ENCODE assay signal across 29 cellular contexts in the genomic region with DNA sequence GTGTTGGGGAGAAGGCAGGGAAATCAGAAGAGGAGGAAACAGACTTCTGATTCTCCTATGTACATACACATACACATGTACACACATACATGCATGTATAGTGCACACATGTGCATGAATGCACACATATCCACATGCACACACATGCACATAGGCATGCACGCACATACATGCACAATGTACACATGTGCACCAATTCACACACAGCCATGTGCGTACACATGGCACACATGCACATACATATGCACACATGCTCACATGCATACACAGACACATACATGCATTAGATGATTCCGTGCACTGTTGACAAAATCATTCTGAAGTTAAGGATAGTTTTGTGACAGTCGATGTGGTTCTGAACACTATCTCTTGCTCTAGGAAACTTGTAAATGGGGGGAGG.
"Had no signal": no experiment of that assay in that cellular context is flagged by ENCODE, and none has a peak within 500 bp of the region (broad histone marks: within the 10 kb centered on the region; RNA-seq: fewer than 3 reads in every experiment).

No MANE protein-coding gene starts in this region.

- H3K4me3 ChIP-seq: ascending aorta, breast epithelium, cardiac muscle cell, colonic mucosa, gastrocnemius medialis had no signal

- H3K27me3 ChIP-seq: ascending aorta, breast epithelium, cardiac muscle cell, colonic mucosa, gastrocnemius medialis had no signal

- H3K36me3 Mint-ChIP-seq: activated naive CD4-positive, alpha-beta T cell treated with anti-CD3 and anti-CD28 coated beads, Interleukin-2, amount 10 ng/mL, durations not matched to agents 7 days and 5 days; activated naive CD4-positive, alpha-beta T cell treated with anti-CD3 and anti-CD28 coated beads, Interleukin-2, amount 50 U/mL, for 72 hours; activated naive CD8-positive, alpha-beta T cell treated with anti-CD3 and anti-CD28 coated beads, Interleukin-2, amount 10 ng/mL, durations not matched to agents 7 days and 5 days; brain had no signal

- H3K4me1 Mint-ChIP-seq: activated CD4-positive, alpha-beta memory T cell treated with anti-CD3 and anti-CD28 coated beads, Interleukin-2, amount 10 ng/mL, durations not matched to agents 7 days and 5 days; activated CD4-positive, alpha-beta T cell treated with anti-CD3 and anti-CD28 coated beads for 36 hours; activated CD4-positive, alpha-beta T cell treated with anti-CD3 and anti-CD28 coated beads, Interleukin-2, amount 10 ng/mL, durations not matched to agents 24 days and 14 days; activated naive CD4-positive, alpha-beta T cell treated with anti-CD3 and anti-CD28 coated beads, Interleukin-2, amount 10 ng/mL, durations not matched to agents 7 days and 5 days; activated naive CD8-positive, alpha-beta T cell treated with anti-CD3 and anti-CD28 coated beads, Interleukin-2, amount 10 ng/mL, durations not matched to agents 7 days and 5 days; brain had no signal

- ATAC-seq: activated CD4-positive, alpha-beta T cell treated with anti-CD3 and anti-CD28 coated beads for 36 hours; activated naive CD4-positive, alpha-beta T cell treated with anti-CD3 and anti-CD28 coated beads, Interleukin-2, amount 50 U/mL, for 72 hours; activated T-cell treated with anti-CD3 and anti-CD28 coated beads, Interleukin-2, amount 50 U/mL, for 72 hours; esophagus mucosa; foreskin keratinocyte; gastrocnemius medialis had no signal

- H3K9me3 ChIP-seq: ascending aorta, breast epithelium, colonic mucosa, gastrocnemius medialis had no signal

- H3K36me3 ChIP-seq: ascending aorta, breast epithelium, cardiac muscle cell, colonic mucosa, gastrocnemius medialis had no signal

- H3K4me1 ChIP-seq: ascending aorta, breast epithelium, colonic mucosa, foreskin keratinocyte, gastrocnemius medialis had no signal

- H3K27ac ChIP-seq: ascending aorta, breast epithelium, cardiac muscle cell, colonic mucosa, foreskin keratinocyte, gastrocnemius medialis had no signal

- DNase-seq: activated CD4-positive, alpha-beta memory T cell treated with anti-CD3 and anti-CD28 coated beads, Interleukin-2, amount 10 ng/mL, durations not matched to agents 7 days and 5 days; activated CD4-positive, alpha-beta T cell treated with anti-CD3 and anti-CD28 coated beads for 36 hours; activated CD4-positive, alpha-beta T cell treated with anti-CD3 and anti-CD28 coated beads, Interleukin-2, amount 10 ng/mL, durations not matched to agents 24 days and 14 days; activated CD4-positive, CD25-positive, alpha-beta regulatory T cell; activated CD4-positive, CD25-positive, alpha-beta regulatory T cell treated with anti-CD3 and anti-CD28 coated beads, Interleukin-2, amount 50 U/mL, for 72 hours; activated CD8-positive, alpha-beta memory T cell treated with anti-CD3 and anti-CD28 coated beads, Interleukin-2, amount 50 U/mL, for 48 hours; activated gamma-delta T cell; activated naive CD4-positive, alpha-beta T cell; activated naive CD4-positive, alpha-beta T cell treated with anti-CD3 and anti-CD28 coated beads, Interleukin-2, amount 10 ng/mL, durations not matched to agents 7 days and 5 days; activated naive CD8-positive, alpha-beta T cell treated with anti-CD3 and anti-CD28 coated beads, Interleukin-2, amount 10 ng/mL, durations not matched to agents 7 days and 5 days; activated T-cell treated with anti-CD3 and anti-CD28 coated beads for 4 hours; activated T-cell treated with anti-CD3 and anti-CD28 coated beads, Interleukin-2, amount 50 U/mL, for 24 hours; activated T-cell treated with anti-CD3 and anti-CD28 coated beads, Interleukin-2, amount 50 U/mL, for 72 hours; central memory CD4-positive, alpha-beta T cell; cerebellar nuclear complex; colonic mucosa; effector CD8-positive, alpha-beta T cell; foreskin keratinocyte; gastrocnemius medialis; glutamatergic neuron; T-helper 1 cell; T-helper 2 cell had no signal

- H3K27me3 Mint-ChIP-seq: activated CD4-positive, alpha-beta memory T cell treated with anti-CD3 and anti-CD28 coated beads, Interleukin-2, amount 10 ng/mL, durations not matched to agents 7 days and 5 days; activated CD4-positive, alpha-beta T cell treated with anti-CD3 and anti-CD28 coated beads, Interleukin-2, amount 10 ng/mL, durations not matched to agents 24 days and 14 days; activated naive CD4-positive, alpha-beta T cell treated with anti-CD3 and anti-CD28 coated beads, Interleukin-2, amount 10 ng/mL, durations not matched to agents 7 days and 5 days; activated naive CD8-positive, alpha-beta T cell treated with anti-CD3 and anti-CD28 coated beads, Interleukin-2, amount 10 ng/mL, durations not matched to agents 7 days and 5 days had no signal

- FAIRE-seq: endometrium had no signal

- H3K27ac Mint-ChIP-seq: activated CD4-positive, alpha-beta memory T cell treated with anti-CD3 and anti-CD28 coated beads, Interleukin-2, amount 10 ng/mL, durations not matched to agents 7 days and 5 days; activated CD4-positive, alpha-beta T cell treated with anti-CD3 and anti-CD28 coated beads for 36 hours; activated CD4-positive, alpha-beta T cell treated with anti-CD3 and anti-CD28 coated beads, Interleukin-2, amount 10 ng/mL, durations not matched to agents 24 days and 14 days; activated naive CD4-positive, alpha-beta T cell treated with anti-CD3 and anti-CD28 coated beads, Interleukin-2, amount 10 ng/mL, durations not matched to agents 7 days and 5 days; activated naive CD4-positive, alpha-beta T cell treated with anti-CD3 and anti-CD28 coated beads, Interleukin-2, amount 50 U/mL, for 72 hours; activated naive CD8-positive, alpha-beta T cell treated with anti-CD3 and anti-CD28 coated beads, Interleukin-2, amount 10 ng/mL, durations not matched to agents 7 days and 5 days; activated T-cell treated with anti-CD3 and anti-CD28 coated beads, Interleukin-2, amount 50 U/mL, for 24 hours; activated T-cell treated with anti-CD3 and anti-CD28 coated beads, Interleukin-2, amount 50 U/mL, for 72 hours; brain had no signal

- H3K4me3 Mint-ChIP-seq: activated CD4-positive, alpha-beta memory T cell treated with anti-CD3 and anti-CD28 coated beads, Interleukin-2, amount 10 ng/mL, durations not matched to agents 7 days and 5 days; activated CD4-positive, alpha-beta T cell treated with anti-CD3 and anti-CD28 coated beads for 36 hours; activated CD4-positive, alpha-beta T cell treated with anti-CD3 and anti-CD28 coated beads, Interleukin-2, amount 10 ng/mL, durations not matched to agents 24 days and 14 days; activated naive CD4-positive, alpha-beta T cell treated with anti-CD3 and anti-CD28 coated beads, Interleukin-2, amount 10 ng/mL, durations not matched to agents 7 days and 5 days; activated naive CD8-positive, alpha-beta T cell treated with anti-CD3 and anti-CD28 coated beads, Interleukin-2, amount 10 ng/mL, durations not matched to agents 7 days and 5 days; activated T-cell treated with anti-CD3 and anti-CD28 coated beads, Interleukin-2, amount 50 U/mL, for 24 hours; activated T-cell treated with anti-CD3 and anti-CD28 coated beads, Interleukin-2, amount 50 U/mL, for 72 hours; brain had no signal
